In the genomic region with DNA sequence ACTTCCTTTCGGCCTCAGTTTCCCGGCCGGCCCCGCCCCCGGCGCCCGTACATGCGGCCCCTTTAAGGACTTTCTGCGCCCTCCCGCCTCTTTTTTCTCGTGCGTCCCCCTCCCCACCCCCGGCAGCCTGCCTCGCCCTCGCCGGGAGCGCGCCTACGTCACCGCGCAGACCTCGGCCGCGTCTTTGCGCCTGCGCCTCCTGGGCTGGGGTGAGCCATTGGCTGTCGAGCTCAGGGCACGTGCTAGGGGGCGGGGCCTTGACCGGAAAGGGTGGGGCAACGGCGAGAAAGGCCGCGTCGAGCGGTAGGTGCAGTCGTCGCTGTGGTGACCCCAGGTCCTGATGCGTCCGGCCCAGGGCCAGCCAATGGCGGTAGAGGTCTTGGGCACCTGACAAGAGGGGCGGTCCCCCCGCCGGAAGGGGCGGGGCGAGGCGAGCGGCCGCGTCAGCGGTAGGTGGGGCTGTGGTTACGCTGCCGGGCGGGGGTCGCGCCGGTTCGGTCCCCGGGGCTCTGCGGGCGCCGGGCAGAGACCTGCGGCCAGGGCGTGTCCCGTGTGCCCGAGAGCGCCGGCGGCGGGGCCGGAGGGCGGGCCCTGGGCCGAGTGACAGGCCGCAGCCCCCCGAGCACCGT, we compare ENCODE assay signal across 8 cellular contexts. TPM values are rescaled to one million over a fixed set of nuclear protein-coding genes. Genes with fewer than 3 reads are reported as not detected.
DNase-seq lines count a peak whose midpoint lies in the region; ATAC-seq and TF ChIP-seq lines count a peak whose summit lies in the region.

Gene UVSSA, plus strand, starts transcription at position 428 of the 629 bp plus-strand sequence. CDS start 884 bp downstream, outside the sequence.

- no peaks in the 10 kb centered on the region for H3K27me3 ChIP-seq in prostate gland (replicated peaks; ENCODE audit: insufficient read depth)

- H3K4me1 ChIP-seq in prostate gland (replicated peaks) (peaks cover 13% of the 10 kb centered on the region), urinary bladder (ENCODE audit: insufficient read depth) (no peaks in the 10 kb centered on the region)

- intact Hi-C loops in left ventricle myocardium superior (cut with micrococcal nuclease) (no loop called here), prostate gland (cut with DNase I) (loop anchor here (1.0 to 5.0 kb wide), 4 partner anchors 55 to 336 kb away; partner anchors contain the start of genes CTBP1 and FGFRL1)

- peak within 1 kb of the TSS; percentile 95 to 100 for H3K27ac ChIP-seq in prostate gland
- peak within 1 kb of the TSS; percentile 97 for H3K27ac ChIP-seq in urinary bladder (ENCODE audit: low read depth)

- peak; percentile 79 for TF ChIP-seq POLR2A in GM15510 (IDR thresholded peaks at IDR 0.05; ENCODE audit: borderline replicate concordance, extremely low read depth, insufficient read length)
- peak; percentile 85 for TF ChIP-seq POLR2A in prostate gland (IDR thresholded peaks at IDR 0.05)

- H3K27me3 Mint-ChIP-seq in T-helper 17 cell, result no peaks in the 10 kb centered on the region

- peak in 1 of 4 experiments; percentile 3 for TF ChIP-seq CTCF in prostate gland (IDR thresholded peaks at IDR 0.05)

- peak within 1 kb of the TSS; percentile 98 for H3K4me3 Mint-ChIP-seq in T-helper 17 cell

- WGBS in prostate gland, result under 1% methylated on average over 48 of the region's 76 CpGs
- WGBS in urinary bladder, result under 1% methylated on average over 76 of the region's 76 CpGs

- peaks cover 29% of the 10 kb centered on the region for H3K4me1 Mint-ChIP-seq in T-helper 17 cell

- H3K36me3 ChIP-seq in prostate gland (no peaks in the 10 kb centered on the region), urinary bladder (ENCODE audit: insufficient read depth) (no peaks in the 10 kb centered on the region)

- DNase-seq in NCI-H1694 treated with DMSO at 0.1 percent for 48 hours (lab: John Stamatoyannopoulos, UW) (peak; percentile 93), T-helper 17 cell (peak; percentile 100), amygdala (lab: John Stamatoyannopoulos, UW) (peak; percentile 75 to 100 (median 100)), left ventricle myocardium superior (peak; percentile 100), prostate gland (ENCODE audit: low spot score) (peak; percentile 100)

- H3K4me3 ChIP-seq in prostate gland (peak within 1 kb of the TSS; percentile 96 to 99), urinary bladder (ENCODE audit: low read depth, low read length) (peak within 1 kb of the TSS; percentile 90)

- H3K9me3 ChIP-seq in T-helper 17 cell (ENCODE audit: control insufficient read depth, low read length, poor library complexity, severe bottlenecking) (no peaks in the 10 kb centered on the region), prostate gland (no peaks in the 10 kb centered on the region)

- peak within 1 kb of the TSS; percentile 92 for H3K27ac Mint-ChIP-seq in T-helper 17 cell

- ATAC-seq in HG02885 (IDR thresholded peaks at IDR 0.05; ENCODE audit: poor library complexity, unreplicated experiment) (peak; percentile 93), T-helper 17 cell (peak; percentile 94), left ventricle myocardium superior (peak; percentile 96)

- no peaks in the 10 kb centered on the region for H3K36me3 Mint-ChIP-seq in T-helper 17 cell (ENCODE audit: low read depth)

RNA-seq across cellular contexts. Expression of gene UVSSA, which starts in this region (rescaled TPM):
- total RNA-seq in T-helper 17 cell, result 10 to 100 TPM; 36.0 to 37.1 TPM
- 5.9 TPM for total RNA-seq in left ventricle myocardium superior
- 10 to 100 TPM; 20.8 to 47.9 TPM for total RNA-seq in prostate gland
- total RNA-seq in urinary bladder, result 13.0 TPM
- 7.2 TPM for polyA plus RNA-seq in urinary bladder

Comparison
In these comparisons a context has a peak if more than half of its experiments do, and no peak if none do; other contexts are left out.
1. Peak in every context shown above with its lines: DNase-seq, ATAC-seq, H3K4me3 ChIP-seq and H3K27ac ChIP-seq.